34 cellular contexts compared by ENCODE assay signal in genomic region chr2:178428396-178428806, GRCh38.
"Had no signal": no experiment of that assay in that cellular context is flagged by ENCODE, and none has a peak within 500 bp of the region (broad histone marks: within the 10 kb centered on the region; RNA-seq: fewer than 3 reads in every experiment).

No MANE protein-coding gene starts in this region.

- H3K36me3 ChIP-seq: colonic mucosa, ovary, prostate gland had no signal

- H3K4me3 Mint-ChIP-seq: activated CD4-positive, alpha-beta memory T cell treated with anti-CD3 and anti-CD28 coated beads for 36 hours; activated CD4-positive, alpha-beta T cell treated with anti-CD3 and anti-CD28 coated beads, Interleukin-2, amount 10 ng/mL, durations not matched to agents 24 days and 14 days; activated naive CD8-positive, alpha-beta T cell; activated T-cell treated with anti-CD3 and anti-CD28 coated beads, Interleukin-2, amount 50 U/mL, for 4 hours; activated T-helper 17 cell treated with anti-CD3 and anti-CD28 coated beads, Interleukin-2, amount 50 U/mL, for 72 hours; natural killer cell treated with Interleukin-12 subunit alpha and Interleukin-12 subunit beta and Interleukin-15 and Interleukin-18, amount 100 ng/mL, for 72 hours; stimulated activated memory B cell treated with anti-CD40 and anti-IgM and Interleukin-4, amounts not matched to agents 10 μg/mL and 1 μg/mL and 100 μg/mL, for 72 hours; stimulated activated naive CD8-positive, alpha-beta T cell treated with anti-CD3 and anti-CD28 coated beads, Interleukin-15, amount 100 ng/mL, for 72 hours had no signal

- H3K4me1 Mint-ChIP-seq: activated T-helper 17 cell treated with anti-CD3 and anti-CD28 coated beads, Interleukin-2, amount 50 U/mL, for 72 hours; stimulated activated memory B cell treated with anti-CD40 and anti-IgM and Interleukin-4, amounts not matched to agents 10 μg/mL and 1 μg/mL and 100 μg/mL, for 72 hours; stimulated activated naive CD8-positive, alpha-beta T cell treated with anti-CD3 and anti-CD28 coated beads, Interleukin-15, amount 100 ng/mL, for 72 hours had no signal

- H3K4me2 ChIP-seq: smooth muscle cell had no signal

- H3K27ac ChIP-seq: colonic mucosa, epithelial cell of prostate, esophagus squamous epithelium, left ventricle myocardium inferior, neutrophil, ovary, prostate gland, sigmoid colon, upper lobe of left lung, vagina had no signal

- H3K4me1 ChIP-seq: colonic mucosa, esophagus squamous epithelium, left ventricle myocardium inferior, prostate gland, sigmoid colon, upper lobe of left lung, vagina had no signal

- FAIRE-seq: endometrium, islet of Langerhans had no signal

- H3K27ac Mint-ChIP-seq: activated CD4-positive, alpha-beta memory T cell treated with anti-CD3 and anti-CD28 coated beads for 36 hours; activated CD4-positive, alpha-beta T cell treated with anti-CD3 and anti-CD28 coated beads, Interleukin-2, amount 10 ng/mL, durations not matched to agents 24 days and 14 days; activated naive CD8-positive, alpha-beta T cell; natural killer cell treated with Interleukin-12 subunit alpha and Interleukin-12 subunit beta and Interleukin-15 and Interleukin-18, amount 100 ng/mL, for 72 hours; stimulated activated memory B cell treated with anti-CD40 and anti-IgM and Interleukin-4, amounts not matched to agents 10 μg/mL and 1 μg/mL and 100 μg/mL, for 72 hours; stimulated activated naive CD8-positive, alpha-beta T cell treated with anti-CD3 and anti-CD28 coated beads, Interleukin-15, amount 100 ng/mL, for 72 hours had no signal

- H3K4me3 ChIP-seq: colonic mucosa, esophagus squamous epithelium, left ventricle myocardium inferior, mucosa of descending colon, ovary, prostate gland, sigmoid colon, smooth muscle cell, upper lobe of left lung, vagina had no signal

- H3K27me3 Mint-ChIP-seq: activated CD4-positive, alpha-beta memory T cell treated with anti-CD3 and anti-CD28 coated beads for 36 hours; activated naive CD8-positive, alpha-beta T cell; activated T-helper 17 cell treated with anti-CD3 and anti-CD28 coated beads, Interleukin-2, amount 50 U/mL, for 72 hours; natural killer cell treated with Interleukin-12 subunit alpha and Interleukin-12 subunit beta and Interleukin-15 and Interleukin-18, amount 100 ng/mL, for 72 hours; stimulated activated memory B cell treated with anti-CD40 and anti-IgM and Interleukin-4, amounts not matched to agents 10 μg/mL and 1 μg/mL and 100 μg/mL, for 72 hours; stimulated activated naive CD8-positive, alpha-beta T cell treated with anti-CD3 and anti-CD28 coated beads, Interleukin-15, amount 100 ng/mL, for 72 hours had no signal

- ATAC-seq: activated T-cell treated with anti-CD3 and anti-CD28 coated beads, Interleukin-2, amount 50 U/mL, for 4 hours; activated T-helper 17 cell treated with anti-CD3 and anti-CD28 coated beads, Interleukin-2, amount 50 U/mL, for 72 hours; mucosa of descending colon; natural killer cell treated with Interleukin-12 subunit alpha and Interleukin-12 subunit beta and Interleukin-15 and Interleukin-18, amount 100 ng/mL, for 72 hours; stimulated activated memory B cell treated with anti-CD40 and anti-IgM and Interleukin-4, amounts not matched to agents 10 μg/mL and 1 μg/mL and 100 μg/mL, for 72 hours; stimulated activated naive CD8-positive, alpha-beta T cell treated with anti-CD3 and anti-CD28 coated beads, Interleukin-15, amount 100 ng/mL, for 72 hours had no signal

- H3K27me3 ChIP-seq: colonic mucosa, esophagus squamous epithelium, neutrophil, ovary, sigmoid colon, upper lobe of left lung, vagina had no signal

- H3K9me3 Mint-ChIP-seq: natural killer cell treated with Interleukin-12 subunit alpha and Interleukin-12 subunit beta and Interleukin-15 and Interleukin-18, amount 100 ng/mL, for 72 hours had no signal

- H3K9me3 ChIP-seq: colonic mucosa, neutrophil, ovary, prostate gland, vagina had no signal

- DNase-seq: activated CD4-positive, alpha-beta memory T cell treated with anti-CD3 and anti-CD28 coated beads for 36 hours; activated CD4-positive, alpha-beta T cell treated with anti-CD3 and anti-CD28 coated beads, Interleukin-2, amount 10 ng/mL, durations not matched to agents 24 days and 14 days; activated CD4-positive, CD25-positive, alpha-beta regulatory T cell; activated T-cell treated with anti-CD3 and anti-CD28 coated beads, Interleukin-2, amount 50 U/mL, for 4 hours; anterior cingulate cortex; cerebellar nuclear complex; colonic mucosa; effector CD8-positive, alpha-beta T cell; esophagus squamous epithelium; foreskin melanocyte; left ventricle myocardium inferior; mucosa of descending colon; ovary; retina; sigmoid colon; stimulated activated CD4-positive, alpha-beta T cell treated with anti-CD3 and anti-CD28 coated beads, Interleukin-1b, Interleukin-23, amount 100 ng/mL, for 48 hours; stimulated activated CD4-positive, alpha-beta T cell treated with anti-CD3 and anti-CD28 coated beads, Interleukin-4, amount 100 ng/mL, for 4 hours; stimulated activated CD8-positive, alpha-beta memory T cell treated with anti-CD3 and anti-CD28 coated beads, Interleukin-4, amount 100 ng/mL, for 48 hours; stimulated activated naive CD8-positive, alpha-beta T cell treated with anti-CD3 and anti-CD28 coated beads, Interleukin-15, amount 100 ng/mL, for 72 hours; substantia nigra; SW 1271; T-helper 2 cell; upper lobe of left lung had no signal
